ENCODE assay signal across 1 cellular context in genomic region chr20:50320005-50320909, GRCh38.
TF ChIP-seq lines count a peak whose summit lies in the region.

No MANE protein-coding gene starts in this region.

TF ChIP-seq in H1, 55 proteins besides CTCF, POLR2A, EP300 and RAD21:
- TF ChIP-seq CEBPB (IDR thresholded peaks at IDR 0.05; ENCODE audit: low read depth, low read length) (no peak), YY1 (IDR thresholded peaks at IDR 0.05; ENCODE audit: low read depth, low read length) (no peak), ATF3 (IDR thresholded peaks at IDR 0.05; ENCODE audit: insufficient read depth, low read depth, low read length) (no peak), RBBP5 (IDR thresholded peaks at IDR 0.05; ENCODE audit: borderline replicate concordance, low read depth, low read length) (no peak), JUN (IDR thresholded peaks at IDR 0.05; ENCODE audit: low read depth, low read length) (no peak), BACH1 (IDR thresholded peaks at IDR 0.05; ENCODE audit: low read length) (no peak), MAFK (IDR thresholded peaks at IDR 0.05; ENCODE audit: low read depth, low read length) (no peak), POLR2AphosphoS5 (IDR thresholded peaks at IDR 0.05; ENCODE audit: low read depth, low read length) (no peak), SP4 (IDR thresholded peaks at IDR 0.05; ENCODE audit: low read length) (no peak), ZNF274 (IDR thresholded peaks at IDR 0.05; ENCODE audit: borderline replicate concordance, extremely low read depth, low read length) (no peak), GABPA (IDR thresholded peaks at IDR 0.05; ENCODE audit: borderline replicate concordance, insufficient read depth, low read length) (no peak), FOSL1 (IDR thresholded peaks at IDR 0.05; ENCODE audit: insufficient read depth, low read depth, low read length) (no peak), CBX8 (IDR thresholded peaks at IDR 0.05; ENCODE audit: borderline replicate concordance, low read depth, low read length) (no peak), SIRT6 (IDR thresholded peaks at IDR 0.05; ENCODE audit: low read length) (no peak)
TF ChIP-seq in H1: peak in this region for 0.
